In the genomic region with DNA sequence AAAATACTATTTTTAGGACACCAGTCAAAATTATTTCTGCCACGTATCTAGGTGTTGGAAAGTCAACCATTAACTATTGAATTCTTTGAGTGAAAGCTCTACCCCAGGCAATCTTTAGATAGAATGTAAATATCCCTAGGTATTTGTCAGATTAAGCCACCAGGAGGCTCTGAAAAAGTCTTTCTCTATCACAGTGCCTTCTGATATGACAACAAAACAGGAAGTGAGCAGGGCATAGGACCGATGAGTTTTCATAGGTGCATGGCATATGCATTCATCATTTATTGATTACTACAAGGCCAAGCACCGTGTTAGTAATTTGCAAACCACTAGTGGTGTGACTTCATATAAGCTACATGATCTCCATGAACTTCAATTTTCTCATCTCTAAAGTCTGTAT, we compare ENCODE assay signal across 20 cellular contexts.
DNase-seq lines count a peak whose midpoint lies in the region; ATAC-seq, FAIRE-seq and TF ChIP-seq lines count a peak whose summit lies in the region.
"Had no signal": no experiment of that assay in that cellular context is flagged by ENCODE, and none has a peak within 500 bp of the region (broad histone marks: within the 10 kb centered on the region; RNA-seq: fewer than 3 reads in every experiment).

No MANE protein-coding gene starts in this region.

- no peaks in the 10 kb centered on the region for H4K20me1 ChIP-seq in H9 (ENCODE audit: control insufficient read depth, insufficient read depth, insufficient read length)
- no peaks in the 10 kb centered on the region for H4K20me1 ChIP-seq in K562 (replicated peaks; ENCODE audit: control insufficient read depth, insufficient read depth, low read length)

- H3K79me2 ChIP-seq in H9 (ENCODE audit: insufficient read depth, low read length) = no peaks in the 10 kb centered on the region
- no peaks in the 10 kb centered on the region; the same call in 2 of the 3 replicates for H3K79me2 ChIP-seq in K562 (ENCODE audit: control insufficient read depth, insufficient read depth, low read length)

- H4K91ac ChIP-seq in H9 (ENCODE audit: insufficient read length, low read depth, low read length) = no peak overlapping the region

- H3K27ac ChIP-seq in H9 (ENCODE audit: insufficient read length, low read depth, low read length) (no peak overlapping the region), K562 (ENCODE audit: extremely low read depth, low read depth, low read length) (no peak overlapping the region)

- no peak overlapping the region for H4K5ac ChIP-seq in H9 (ENCODE audit: insufficient read length, low read depth, low read length)

- H3K23me2 ChIP-seq in H9 (ENCODE audit: insufficient read length, low read depth, low read length, poor library complexity, severe bottlenecking) = peaks cover 6% of the 10 kb centered on the region

- no peak for TF ChIP-seq POLR2A in K562 (conservative IDR thresholded peaks at IDR 0.05)

- H3K4me3 ChIP-seq in K562 = no peak overlapping the region
- H3K4me3 ChIP-seq: GM23338 had no signal

- no TSS peak for BruUV-seq in K562 (replicated peaks; lab: Mats Ljungman, UMichigan)

- no peak overlapping the region for H3K23ac ChIP-seq in H9 (ENCODE audit: insufficient read length, low read depth, low read length)

- WGBS in H9 (ENCODE audit: extremely low coverage, insufficient read length, low lambda C conversion rate) = no CpG with 5 or more reads among the region's 3 CpGs
- WGBS in K562 (ENCODE audit: insufficient coverage, low coverage, missing lambda C conversion rate) = 38% methylated on average over 3 of the region's 3 CpGs

- H3K56ac ChIP-seq in H9 (ENCODE audit: insufficient read length, low read depth, low read length) = no peak overlapping the region

- H3K9me3 ChIP-seq in H9 (ENCODE audit: control insufficient read depth, low read depth, low read length) (no peaks in the 10 kb centered on the region), K562 (replicated peaks; ENCODE audit: control insufficient read depth, insufficient read depth, low read depth, low read length) (no peaks in the 10 kb centered on the region)

- CTCF ChIA-PET in K562 (lab: Yijun Ruan, JAX; ENCODE audit: low intra/inter-chr PET ratio) = no interaction called here

- TF ChIP-seq RAD21 in K562 (CRISPR knock-in tag; conservative IDR thresholded peaks at IDR 0.05 in 1 of 2, IDR thresholded peaks at IDR 0.05 in 1 of 2) = peak; percentile 26 to 29; a peak in 3 of 4 replicates

- H3K9me1 ChIP-seq in K562 (ENCODE audit: control insufficient read depth, insufficient read depth, low read length) = no peaks in the 10 kb centered on the region

- no peak overlapping the region for H3K14ac ChIP-seq in H9 (ENCODE audit: insufficient read depth, low read length)

- no peak overlapping the region for H3T11ph ChIP-seq in H9 (ENCODE audit: low read length)

- H2AK5ac ChIP-seq in H9 (ENCODE audit: insufficient read length, low read length) = no peak overlapping the region

- peaks cover 13% of the 10 kb centered on the region for H3K36me3 ChIP-seq in K562 (ENCODE audit: control insufficient read depth, insufficient read depth, low read length)

- no peak overlapping the region for H4K8ac ChIP-seq in H9 (replicated peaks; ENCODE audit: insufficient read length, low read depth, low read length)

- H3K27me3 ChIP-seq in H9 (ENCODE audit: insufficient read depth, low read length) = peaks cover 49% of the 10 kb centered on the region; the same call in 1 of the 2 replicates
- no peaks in the 10 kb centered on the region for H3K27me3 ChIP-seq in K562 (ENCODE audit: control insufficient read depth in 2 of 2, insufficient read depth in 2 of 2, low read length in 2 of 2)

- H3K4me3 Mint-ChIP-seq in H9 = no peak overlapping the region
- no peak overlapping the region for H3K4me3 Mint-ChIP-seq in activated T-helper 2 cell treated with anti-CD3 and anti-CD28 coated beads, Interferon-gamma antibody, Interleukin-2, Interleukin-4, amounts not matched to agents 10 μg/mL and 5 μg/mL and 100 μg/mL, durations not matched to agents 14 hours and 24 hours and 36 hours (ENCODE audit: low read depth)
- no peak overlapping the region for H3K4me3 Mint-ChIP-seq in stimulated activated memory B cell treated with anti-CD40 and anti-IgM and Interleukin-4, amounts not matched to agents 10 μg/mL and 1 μg/mL and 100 μg/mL, for 72 hours
- H3K4me3 Mint-ChIP-seq: GM23338 had no signal

- DNase-seq in H9 = no peak
- DNase-seq in NAMALWA (ENCODE audit: low spot score) = peak; percentile 1
- no peak for DNase-seq in K562 (ENCODE audit: extremely low read depth in 1 of 4, low spot score in 3 of 4)
- DNase-seq in NCI-H526 treated with DMSO at 0.1 percent for 48 hours (lab: John Stamatoyannopoulos, UW) = no peak
- DNase-seq in activated T-helper 2 cell treated with anti-CD3 and anti-CD28 coated beads, Interferon-gamma antibody, Interleukin-2, Interleukin-4, amounts not matched to agents 10 μg/mL and 5 μg/mL and 100 μg/mL, durations not matched to agents 14 hours and 24 hours and 36 hours (ENCODE audit: low spot score) = no peak
- no peak for DNase-seq in AG20443 (ENCODE audit: low spot score)
- DNase-seq: DMS 273 treated with DMSO at 0.1 percent for 48 hours, GDM1, NCI-H1048, NCI-H1436, NCI-H1930, NCI-H2171, NCI-H446, NCI-H69, SHP77 treated with DMSO at 0.1 percent for 48 hours, T1000 had no signal

- H3K18ac ChIP-seq in H9 (ENCODE audit: insufficient read length, low read depth, low read length) = no peak overlapping the region

- TF ChIP-seq CTCF in H9 (conservative IDR thresholded peaks at IDR 0.05) = peak; percentile 31; the same call in 1 of the 3 replicates
- peak in 1 of 3 experiments; percentile 40; a peak in 2 of 6 replicates for TF ChIP-seq CTCF in K562 (IDR thresholded peaks at IDR 0.05 in 2 of 3, conservative IDR thresholded peaks at IDR 0.05 in 1 of 3; ENCODE audit: insufficient read depth in 2 of 3, low read depth in 1 of 3, low read length in 3 of 3)

- H2BK12ac ChIP-seq in H9 (ENCODE audit: insufficient read length, low read depth, low read length) = no peak overlapping the region

- in situ Hi-C loops in K562 (cut with MboI) = no loop called here

- H2BK5ac ChIP-seq in H9 (ENCODE audit: insufficient read length, low read length) = no peak overlapping the region

- H3K4ac ChIP-seq in H9 (ENCODE audit: low read depth, low read length) = no peak overlapping the region

- no peaks in the 10 kb centered on the region for H3K36me3 Mint-ChIP-seq in H9 (ENCODE audit: insufficient read depth in 1 of 3, low read depth in 3 of 3)
- H3K36me3 Mint-ChIP-seq in activated T-helper 2 cell treated with anti-CD3 and anti-CD28 coated beads, Interferon-gamma antibody, Interleukin-2, Interleukin-4, amounts not matched to agents 10 μg/mL and 5 μg/mL and 100 μg/mL, durations not matched to agents 14 hours and 24 hours and 36 hours (ENCODE audit: low read depth) = no peaks in the 10 kb centered on the region
- H3K36me3 Mint-ChIP-seq in stimulated activated memory B cell treated with anti-CD40 and anti-IgM and Interleukin-4, amounts not matched to agents 10 μg/mL and 1 μg/mL and 100 μg/mL, for 72 hours = no peaks in the 10 kb centered on the region
- H3K36me3 Mint-ChIP-seq: CD14-positive monocyte had no signal

- peaks cover 18 to 23% of the 10 kb centered on the region in 2 experiments for H3K4me1 Mint-ChIP-seq in H9
- H3K4me1 Mint-ChIP-seq in activated T-helper 2 cell treated with anti-CD3 and anti-CD28 coated beads, Interferon-gamma antibody, Interleukin-2, Interleukin-4, amounts not matched to agents 10 μg/mL and 5 μg/mL and 100 μg/mL, durations not matched to agents 14 hours and 24 hours and 36 hours (ENCODE audit: low read depth) = no peaks in the 10 kb centered on the region
- H3K4me1 Mint-ChIP-seq in stimulated activated memory B cell treated with anti-CD40 and anti-IgM and Interleukin-4, amounts not matched to agents 10 μg/mL and 1 μg/mL and 100 μg/mL, for 72 hours = no peaks in the 10 kb centered on the region

- H2BK20ac ChIP-seq in H9 (ENCODE audit: low read depth, low read length, poor library complexity, severe bottlenecking) = no peak overlapping the region

- no peak for TF ChIP-seq EP300 in K562 (IDR thresholded peaks at IDR 0.05; ENCODE audit: low read length)

- H2BK15ac ChIP-seq in H9 (ENCODE audit: low read depth, low read length) = no peak overlapping the region

- no peak for FAIRE-seq in K562 (lab: Jason Lieb, UNC)

- ATAC-seq in K562 = peak; percentile 11; the same call in 2 of the 3 replicates
- ATAC-seq in stimulated activated memory B cell treated with anti-CD40 and anti-IgM and Interleukin-4, amounts not matched to agents 10 μg/mL and 1 μg/mL and 100 μg/mL, for 72 hours = no peak
- ATAC-seq: GM23338, HCT116 had no signal

- H3K9ac ChIP-seq in H9 (ENCODE audit: extremely low read depth, insufficient read length, low read length) (no peak overlapping the region), K562 (ENCODE audit: insufficient read depth in 1 of 2, low read depth in 2 of 2, low read length in 2 of 2) (no peak overlapping the region)

- H3K9me3 Mint-ChIP-seq in H9 = peaks cover 0 to 3% of the 10 kb centered on the region in 2 experiments; a peak in 2 of 5 replicates
- no peaks in the 10 kb centered on the region for H3K9me3 Mint-ChIP-seq in activated T-helper 2 cell treated with anti-CD3 and anti-CD28 coated beads, Interferon-gamma antibody, Interleukin-2, Interleukin-4, amounts not matched to agents 10 μg/mL and 5 μg/mL and 100 μg/mL, durations not matched to agents 14 hours and 24 hours and 36 hours
- no peaks in the 10 kb centered on the region for H3K9me3 Mint-ChIP-seq in stimulated activated memory B cell treated with anti-CD40 and anti-IgM and Interleukin-4, amounts not matched to agents 10 μg/mL and 1 μg/mL and 100 μg/mL, for 72 hours
- H3K9me3 Mint-ChIP-seq: GM23338 had no signal

- intact Hi-C loops in K562 (cut with micrococcal nuclease) = no loop called here
- intact Hi-C loops in activated T-helper 2 cell treated with anti-CD3 and anti-CD28 coated beads, Interferon-gamma antibody, Interleukin-2, Interleukin-4, amounts not matched to agents 10 μg/mL and 5 μg/mL and 100 μg/mL, durations not matched to agents 14 hours and 24 hours and 36 hours (cut with micrococcal nuclease) = no loop called here

- POLR2A ChIA-PET in K562 (lab: Yijun Ruan, JAX) = interaction anchor here (0.5 to 1.5 kb wide), 3 partner anchors 9 to 17 kb away, joined by 3 to 4 read pairs (median 3); no protein-coding TSS in a partner anchor

- H2AFZ ChIP-seq in H9 (ENCODE audit: low read length) = no peak overlapping the region
- no peak overlapping the region for H2AFZ ChIP-seq in K562 (ENCODE audit: low read depth, low read length)
- H2AFZ ChIP-seq: GM23338 had no signal

- no peak overlapping the region for H3K27ac Mint-ChIP-seq in H9
- no peak overlapping the region for H3K27ac Mint-ChIP-seq in activated T-helper 2 cell treated with anti-CD3 and anti-CD28 coated beads, Interferon-gamma antibody, Interleukin-2, Interleukin-4, amounts not matched to agents 10 μg/mL and 5 μg/mL and 100 μg/mL, durations not matched to agents 14 hours and 24 hours and 36 hours
- no peak overlapping the region for H3K27ac Mint-ChIP-seq in stimulated activated memory B cell treated with anti-CD40 and anti-IgM and Interleukin-4, amounts not matched to agents 10 μg/mL and 1 μg/mL and 100 μg/mL, for 72 hours
- H3K27ac Mint-ChIP-seq: GM23338 had no signal

- no peaks in the 10 kb centered on the region for H3K79me1 ChIP-seq in H9 (ENCODE audit: insufficient read depth, low read depth, low read length, poor library complexity, severe bottlenecking)

- H3K4me1 ChIP-seq in H9 (ENCODE audit: insufficient read depth, low read length) (no peaks in the 10 kb centered on the region), K562 (replicated peaks in 1 of 2; ENCODE audit: control insufficient read depth in 2 of 2, insufficient read depth in 2 of 2, low read length in 2 of 2) (peaks cover 12 to 20% of the 10 kb centered on the region in 2 experiments; a peak in 4 of 5 replicates)

- H3K4me2 ChIP-seq in H9 (ENCODE audit: insufficient read depth, insufficient read length, low read length) = no peak overlapping the region
- no peak overlapping the region for H3K4me2 ChIP-seq in K562 (ENCODE audit: insufficient read depth, low read length)
- H3K4me2 ChIP-seq: GM23338 had no signal

- no peak overlapping the region for H2BK120ac ChIP-seq in H9 (ENCODE audit: low read depth, low read length, poor library complexity, severe bottlenecking)

- peaks cover 98% of the 10 kb centered on the region for H3K27me3 Mint-ChIP-seq in H9 (ENCODE audit: low read depth)
- peaks cover 33% of the 10 kb centered on the region for H3K27me3 Mint-ChIP-seq in activated T-helper 2 cell treated with anti-CD3 and anti-CD28 coated beads, Interferon-gamma antibody, Interleukin-2, Interleukin-4, amounts not matched to agents 10 μg/mL and 5 μg/mL and 100 μg/mL, durations not matched to agents 14 hours and 24 hours and 36 hours (ENCODE audit: low read depth)
- H3K27me3 Mint-ChIP-seq in stimulated activated memory B cell treated with anti-CD40 and anti-IgM and Interleukin-4, amounts not matched to agents 10 μg/mL and 1 μg/mL and 100 μg/mL, for 72 hours = peaks cover 28% of the 10 kb centered on the region
